27 cellular contexts compared by ENCODE assay signal in the genomic region with DNA sequence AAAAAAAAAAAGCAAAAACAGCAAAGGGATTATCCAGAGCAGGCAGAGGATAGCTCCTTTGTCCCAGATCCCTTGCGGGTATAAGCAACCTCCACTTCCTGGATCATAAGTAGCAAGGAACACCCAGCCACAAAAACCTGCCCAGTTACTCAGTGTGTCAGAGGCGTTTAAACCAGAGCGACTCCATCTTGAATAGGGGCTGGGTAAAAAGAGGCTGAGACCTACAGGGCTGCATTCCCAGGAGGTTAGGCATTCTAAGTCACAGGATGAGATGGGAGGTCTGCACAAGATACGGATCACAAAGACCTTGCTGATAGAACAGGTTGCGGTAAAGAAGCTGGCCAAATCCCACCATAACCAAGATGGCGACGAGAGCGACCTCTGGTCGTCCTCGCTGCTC.
"Had no signal": no experiment of that assay in that cellular context is flagged by ENCODE, and none has a peak within 500 bp of the region (broad histone marks: within the 10 kb centered on the region; RNA-seq: fewer than 3 reads in every experiment).

No MANE protein-coding gene starts in this region.

- H3K4me2 ChIP-seq: smooth muscle cell had no signal

- H3K36me3 Mint-ChIP-seq: naive B cell; natural killer cell treated with Interleukin-12 subunit alpha and Interleukin-12 subunit beta and Interleukin-15 and Interleukin-18, amount 100 ng/mL, for 72 hours had no signal

- H3K27me3 Mint-ChIP-seq: naive B cell; natural killer cell treated with Interleukin-12 subunit alpha and Interleukin-12 subunit beta and Interleukin-15 and Interleukin-18, amount 100 ng/mL, for 72 hours; stimulated activated naive CD8-positive, alpha-beta T cell treated with anti-CD3 and anti-CD28 coated beads, Interleukin-15, amount 100 ng/mL, for 72 hours had no signal

- H3K36me3 ChIP-seq: esophagus squamous epithelium, heart right ventricle, lower lobe of right lung, right lobe of liver, suprapubic skin, transverse colon had no signal

- FAIRE-seq: endothelial cell of umbilical vein, keratinocyte had no signal

- H3K27me3 ChIP-seq: heart right ventricle, right lobe of liver, suprapubic skin, transverse colon had no signal

- H3K4me1 Mint-ChIP-seq: naive B cell; neural crest cell; stimulated activated naive CD8-positive, alpha-beta T cell treated with anti-CD3 and anti-CD28 coated beads, Interleukin-15, amount 100 ng/mL, for 72 hours had no signal

- H3K4me3 Mint-ChIP-seq: naive B cell; natural killer cell treated with Interleukin-12 subunit alpha and Interleukin-12 subunit beta and Interleukin-15 and Interleukin-18, amount 100 ng/mL, for 72 hours; neural crest cell; stimulated activated naive CD8-positive, alpha-beta T cell treated with anti-CD3 and anti-CD28 coated beads, Interleukin-15, amount 100 ng/mL, for 72 hours had no signal

- H3K4me3 ChIP-seq: coronary artery, esophagus squamous epithelium, heart right ventricle, lower lobe of right lung, right lobe of liver, smooth muscle cell, suprapubic skin, transverse colon had no signal

- DNase-seq: dermis blood vessel endothelial cell; effector memory CD4-positive, alpha-beta T cell; esophagus squamous epithelium; foreskin melanocyte; glutamatergic neuron; heart right ventricle; hippocampal formation; left ventricle myocardium superior; lower lobe of right lung; naive B cell; right lobe of liver; stimulated activated CD4-positive, alpha-beta T cell treated with anti-CD3 and anti-CD28 coated beads, Interleukin-12 subunit alpha, Interleukin-12 subunit beta, amount 100 ng/mL, for 4 hours; stimulated activated CD4-positive, alpha-beta T cell treated with anti-CD3 and anti-CD28 coated beads, Interleukin-1b, Interleukin-23, amount 100 ng/mL, for 48 hours; stimulated activated CD4-positive, alpha-beta T cell treated with anti-CD3 and anti-CD28 coated beads, Interleukin-4, amount 100 ng/mL, for 1 hour; stimulated activated CD8-positive, alpha-beta memory T cell treated with anti-CD3 and anti-CD28 coated beads, Interleukin-4, amount 100 ng/mL, for 48 hours; stimulated activated naive CD4-positive, alpha-beta T cell; stimulated activated naive CD8-positive, alpha-beta T cell treated with anti-CD3 and anti-CD28 coated beads, Interleukin-15, amount 100 ng/mL, for 72 hours; transverse colon had no signal

- H3K9ac ChIP-seq: parathyroid adenoma had no signal

- ATAC-seq: heart right ventricle; left ventricle myocardium superior; lower lobe of right lung; natural killer cell treated with Interleukin-12 subunit alpha and Interleukin-12 subunit beta and Interleukin-15 and Interleukin-18, amount 100 ng/mL, for 72 hours; right lobe of liver; stimulated activated naive CD8-positive, alpha-beta T cell treated with anti-CD3 and anti-CD28 coated beads, Interleukin-15, amount 100 ng/mL, for 72 hours had no signal

- H3K27ac Mint-ChIP-seq: naive B cell; natural killer cell treated with Interleukin-12 subunit alpha and Interleukin-12 subunit beta and Interleukin-15 and Interleukin-18, amount 100 ng/mL, for 72 hours; progenitor cell of endocrine pancreas; stimulated activated naive CD8-positive, alpha-beta T cell treated with anti-CD3 and anti-CD28 coated beads, Interleukin-15, amount 100 ng/mL, for 72 hours had no signal

- H3K9me3 Mint-ChIP-seq: naive B cell; natural killer cell treated with Interleukin-12 subunit alpha and Interleukin-12 subunit beta and Interleukin-15 and Interleukin-18, amount 100 ng/mL, for 72 hours; neural crest cell; stimulated activated naive CD8-positive, alpha-beta T cell treated with anti-CD3 and anti-CD28 coated beads, Interleukin-15, amount 100 ng/mL, for 72 hours had no signal

- H3K79me2 ChIP-seq: parathyroid adenoma had no signal

- H2AFZ ChIP-seq: parathyroid adenoma had no signal

- H3K9me3 ChIP-seq: esophagus squamous epithelium, heart right ventricle, lower lobe of right lung, right lobe of liver, suprapubic skin, transverse colon had no signal

- H3K27ac ChIP-seq: coronary artery, esophagus squamous epithelium, heart right ventricle, lower lobe of right lung, parathyroid adenoma, right lobe of liver, suprapubic skin, transverse colon had no signal

- H3K4me1 ChIP-seq: lower lobe of right lung, parathyroid adenoma, transverse colon had no signal
